In genomic region chr12:110174373-110174996, GRCh38 we compare ENCODE assay signal across 3 cellular contexts.
TF ChIP-seq lines count a peak whose summit lies in the region.

No MANE protein-coding gene starts in this region.

TF ChIP-seq in SK-N-SH treated with all-trans-retinoic acid at 6 μM for 48 hours, 23 proteins besides CTCF, POLR2A, EP300 and RAD21:
- TF ChIP-seq ISL1 (CRISPR knock-in tag; IDR thresholded peaks at IDR 0.05) (peak; percentile 81), CSRNP3 (CRISPR knock-in tag; IDR thresholded peaks at IDR 0.05) (no peak)
- TF ChIP-seq, protein P1, sequence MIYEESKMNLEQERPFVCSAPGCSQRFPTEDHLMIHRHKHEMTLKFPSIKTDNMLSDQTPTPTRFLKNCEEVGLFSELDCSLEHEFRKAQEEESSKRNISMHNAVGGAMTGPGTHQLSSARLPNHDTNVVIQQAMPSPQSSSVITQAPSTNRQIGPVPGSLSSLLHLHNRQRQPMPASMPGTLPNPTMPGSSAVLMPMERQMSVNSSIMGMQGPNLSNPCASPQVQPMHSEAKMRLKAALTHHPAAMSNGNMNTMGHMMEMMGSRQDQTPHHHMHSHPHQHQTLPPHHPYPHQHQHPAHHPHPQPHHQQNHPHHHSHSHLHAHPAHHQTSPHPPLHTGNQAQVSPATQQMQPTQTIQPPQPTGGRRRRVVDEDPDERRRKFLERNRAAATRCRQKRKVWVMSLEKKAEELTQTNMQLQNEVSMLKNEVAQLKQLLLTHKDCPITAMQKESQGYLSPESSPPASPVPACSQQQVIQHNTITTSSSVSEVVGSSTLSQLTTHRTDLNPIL (CRISPR knock-in tag; IDR thresholded peaks at IDR 0.05; ENCODE audit: low read depth), result no peak

TF ChIP-seq in SK-N-SH, 30 proteins besides CTCF, POLR2A, EP300 and RAD21:
- TF ChIP-seq TCF12 (IDR thresholded peaks at IDR 0.05) (no peak), USF2 (IDR thresholded peaks at IDR 0.05; ENCODE audit: borderline replicate concordance, low read depth, low read length) (no peak), RXRA (IDR thresholded peaks at IDR 0.05; ENCODE audit: borderline replicate concordance, low read depth) (no peak), EZH2phosphoT487 (IDR thresholded peaks at IDR 0.05; ENCODE audit: borderline replicate concordance, low read depth) (no peak), GATA2 (CRISPR knock-in tag; IDR thresholded peaks at IDR 0.05) (no peak), NRF1 (IDR thresholded peaks at IDR 0.05; ENCODE audit: low read depth, low read length) (no peak), USF1 (IDR thresholded peaks at IDR 0.05; ENCODE audit: borderline replicate concordance, low read depth) (no peak), MXI1 (IDR thresholded peaks at IDR 0.05; ENCODE audit: low read depth, low read length) (no peak), YY1 (IDR thresholded peaks at IDR 0.05; ENCODE audit: low read depth) (no peak), FOXM1 (IDR thresholded peaks at IDR 0.05; ENCODE audit: low read depth) (no peak)
- TF ChIP-seq, protein P2, sequence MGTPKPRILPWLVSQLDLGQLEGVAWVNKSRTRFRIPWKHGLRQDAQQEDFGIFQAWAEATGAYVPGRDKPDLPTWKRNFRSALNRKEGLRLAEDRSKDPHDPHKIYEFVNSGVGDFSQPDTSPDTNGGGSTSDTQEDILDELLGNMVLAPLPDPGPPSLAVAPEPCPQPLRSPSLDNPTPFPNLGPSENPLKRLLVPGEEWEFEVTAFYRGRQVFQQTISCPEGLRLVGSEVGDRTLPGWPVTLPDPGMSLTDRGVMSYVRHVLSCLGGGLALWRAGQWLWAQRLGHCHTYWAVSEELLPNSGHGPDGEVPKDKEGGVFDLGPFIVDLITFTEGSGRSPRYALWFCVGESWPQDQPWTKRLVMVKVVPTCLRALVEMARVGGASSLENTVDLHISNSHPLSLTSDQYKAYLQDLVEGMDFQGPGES (IDR thresholded peaks at IDR 0.05; ENCODE audit: low read depth, low read length), result no peak
- TF ChIP-seq, protein P3, sequence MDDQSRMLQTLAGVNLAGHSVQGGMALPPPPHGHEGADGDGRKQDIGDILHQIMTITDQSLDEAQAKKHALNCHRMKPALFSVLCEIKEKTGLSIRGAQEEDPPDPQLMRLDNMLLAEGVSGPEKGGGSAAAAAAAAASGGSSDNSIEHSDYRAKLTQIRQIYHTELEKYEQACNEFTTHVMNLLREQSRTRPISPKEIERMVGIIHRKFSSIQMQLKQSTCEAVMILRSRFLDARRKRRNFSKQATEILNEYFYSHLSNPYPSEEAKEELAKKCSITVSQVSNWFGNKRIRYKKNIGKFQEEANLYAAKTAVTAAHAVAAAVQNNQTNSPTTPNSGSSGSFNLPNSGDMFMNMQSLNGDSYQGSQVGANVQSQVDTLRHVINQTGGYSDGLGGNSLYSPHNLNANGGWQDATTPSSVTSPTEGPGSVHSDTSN (IDR thresholded peaks at IDR 0.05), result no peak
- TF ChIP-seq, protein P4, sequence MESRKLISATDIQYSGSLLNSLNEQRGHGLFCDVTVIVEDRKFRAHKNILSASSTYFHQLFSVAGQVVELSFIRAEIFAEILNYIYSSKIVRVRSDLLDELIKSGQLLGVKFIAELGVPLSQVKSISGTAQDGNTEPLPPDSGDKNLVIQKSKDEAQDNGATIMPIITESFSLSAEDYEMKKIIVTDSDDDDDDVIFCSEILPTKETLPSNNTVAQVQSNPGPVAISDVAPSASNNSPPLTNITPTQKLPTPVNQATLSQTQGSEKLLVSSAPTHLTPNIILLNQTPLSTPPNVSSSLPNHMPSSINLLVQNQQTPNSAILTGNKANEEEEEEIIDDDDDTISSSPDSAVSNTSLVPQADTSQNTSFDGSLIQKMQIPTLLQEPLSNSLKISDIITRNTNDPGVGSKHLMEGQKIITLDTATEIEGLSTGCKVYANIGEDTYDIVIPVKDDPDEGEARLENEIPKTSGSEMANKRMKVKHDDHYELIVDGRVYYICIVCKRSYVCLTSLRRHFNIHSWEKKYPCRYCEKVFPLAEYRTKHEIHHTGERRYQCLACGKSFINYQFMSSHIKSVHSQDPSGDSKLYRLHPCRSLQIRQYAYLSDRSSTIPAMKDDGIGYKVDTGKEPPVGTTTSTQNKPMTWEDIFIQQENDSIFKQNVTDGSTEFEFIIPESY (IDR thresholded peaks at IDR 0.05; ENCODE audit: borderline replicate concordance, low read depth), result no peak
- TF ChIP-seq, protein P5, sequence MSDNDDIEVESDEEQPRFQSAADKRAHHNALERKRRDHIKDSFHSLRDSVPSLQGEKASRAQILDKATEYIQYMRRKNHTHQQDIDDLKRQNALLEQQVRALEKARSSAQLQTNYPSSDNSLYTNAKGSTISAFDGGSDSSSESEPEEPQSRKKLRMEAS (IDR thresholded peaks at IDR 0.05; ENCODE audit: low read depth), result no peak

TF ChIP-seq in HepG2, 621 proteins besides CTCF, POLR2A, EP300 and RAD21:
- TF ChIP-seq AGO2 (optimal IDR thresholded peaks at IDR 0.05; ENCODE audit: low read depth, low read length) (no peak), TAF15 (IDR thresholded peaks at IDR 0.05; ENCODE audit: low read depth, low read length, poor library complexity, severe bottlenecking) (no peak), LBX2 (CRISPR knock-in tag; IDR thresholded peaks at IDR 0.05; ENCODE audit: borderline replicate concordance) (no peak), ZBTB8A (CRISPR knock-in tag; IDR thresholded peaks at IDR 0.05; ENCODE audit: borderline replicate concordance, low read depth) (no peak), MNT (IDR thresholded peaks at IDR 0.05) (no peak), CENPBD1 (CRISPR knock-in tag; IDR thresholded peaks at IDR 0.05; ENCODE audit: borderline replicate concordance, low read depth) (no peak), CAMTA2 (CRISPR knock-in tag; IDR thresholded peaks at IDR 0.05; ENCODE audit: borderline replicate concordance) (no peak), XBP1 (CRISPR knock-in tag; IDR thresholded peaks at IDR 0.05) (no peak)
- TF ChIP-seq, protein P6, sequence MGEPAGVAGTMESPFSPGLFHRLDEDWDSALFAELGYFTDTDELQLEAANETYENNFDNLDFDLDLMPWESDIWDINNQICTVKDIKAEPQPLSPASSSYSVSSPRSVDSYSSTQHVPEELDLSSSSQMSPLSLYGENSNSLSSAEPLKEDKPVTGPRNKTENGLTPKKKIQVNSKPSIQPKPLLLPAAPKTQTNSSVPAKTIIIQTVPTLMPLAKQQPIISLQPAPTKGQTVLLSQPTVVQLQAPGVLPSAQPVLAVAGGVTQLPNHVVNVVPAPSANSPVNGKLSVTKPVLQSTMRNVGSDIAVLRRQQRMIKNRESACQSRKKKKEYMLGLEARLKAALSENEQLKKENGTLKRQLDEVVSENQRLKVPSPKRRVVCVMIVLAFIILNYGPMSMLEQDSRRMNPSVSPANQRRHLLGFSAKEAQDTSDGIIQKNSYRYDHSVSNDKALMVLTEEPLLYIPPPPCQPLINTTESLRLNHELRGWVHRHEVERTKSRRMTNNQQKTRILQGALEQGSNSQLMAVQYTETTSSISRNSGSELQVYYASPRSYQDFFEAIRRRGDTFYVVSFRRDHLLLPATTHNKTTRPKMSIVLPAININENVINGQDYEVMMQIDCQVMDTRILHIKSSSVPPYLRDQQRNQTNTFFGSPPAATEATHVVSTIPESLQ (CRISPR knock-in tag; conservative IDR thresholded peaks at IDR 0.05), result no peak
